Comparison of ENCODE assay signal across 9 cellular contexts in the genomic region with DNA sequence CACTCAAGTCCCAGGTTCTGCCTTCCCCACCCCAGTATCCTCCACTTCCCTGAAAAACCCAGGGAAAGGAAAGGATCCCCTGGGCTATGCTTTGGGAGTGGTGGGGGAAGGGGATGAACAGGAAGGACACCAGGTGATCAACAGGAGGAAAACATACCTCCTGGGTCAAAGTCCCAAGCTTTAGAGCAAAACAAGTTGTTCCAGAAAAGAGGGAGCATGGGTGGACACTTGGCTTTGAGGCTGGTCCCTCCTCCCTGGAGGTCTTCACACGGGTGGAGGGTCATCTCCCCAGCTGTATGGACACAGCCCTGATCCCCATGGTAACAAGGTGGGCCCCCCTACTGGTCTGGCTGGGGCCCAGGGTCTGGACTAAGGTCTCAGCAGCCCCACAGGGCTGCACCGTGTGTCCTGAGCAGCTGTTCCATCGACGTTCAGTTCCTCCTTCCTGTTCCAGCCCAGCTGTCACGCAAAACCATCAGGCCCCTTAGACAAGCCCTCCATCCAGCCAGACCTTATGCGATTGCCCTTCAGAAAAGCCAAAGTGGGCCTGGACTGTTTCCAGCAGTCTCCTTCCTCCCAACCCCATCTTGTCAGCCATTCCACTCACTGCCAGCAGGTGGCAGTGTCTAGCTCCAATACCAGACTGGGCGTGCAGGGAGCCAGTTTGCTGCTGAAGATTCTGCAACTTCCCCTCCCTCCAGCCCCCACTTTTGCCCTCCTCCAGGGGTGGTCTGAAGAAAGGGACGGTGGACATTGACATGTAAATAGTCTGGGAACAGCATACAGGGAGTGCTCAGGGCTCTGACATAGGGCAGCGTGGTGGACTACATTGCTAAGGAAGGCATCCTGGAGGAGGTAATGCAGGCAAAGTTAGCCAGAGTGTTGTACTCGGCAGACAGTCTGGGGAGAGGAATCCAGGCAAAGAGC. TPM values are rescaled to one million over a fixed set of nuclear protein-coding genes. Genes with fewer than 3 reads are reported as not detected.
DNase-seq lines count a peak whose midpoint lies in the region; ATAC-seq and TF ChIP-seq lines count a peak whose summit lies in the region.
"Had no signal": no experiment of that assay in that cellular context is flagged by ENCODE, and none has a peak within 500 bp of the region (broad histone marks: within the 10 kb centered on the region; RNA-seq: fewer than 3 reads in every experiment).

No MANE protein-coding gene starts in this region.

- H4K20me1 ChIP-seq in H9 (ENCODE audit: control insufficient read depth, insufficient read depth, insufficient read length) = no peaks in the 10 kb centered on the region

- H3K56ac ChIP-seq in H9 (ENCODE audit: insufficient read length, low read depth, low read length) = no peak overlapping the region

- H3K27ac ChIP-seq in H9 (ENCODE audit: insufficient read length, low read depth, low read length) = no peak overlapping the region
- H3K27ac ChIP-seq in VCaP = peak overlapping the region; percentile 31; the same call in 1 of the 2 replicates

- H3K79me2 ChIP-seq in H9 (ENCODE audit: insufficient read depth, low read length) = no peaks in the 10 kb centered on the region

- no peak overlapping the region for H4K91ac ChIP-seq in H9 (ENCODE audit: insufficient read length, low read depth, low read length)

- H2BK120ac ChIP-seq in H9 (ENCODE audit: low read depth, low read length, poor library complexity, severe bottlenecking) = no peak overlapping the region

- no peaks in the 10 kb centered on the region for H3K36me3 Mint-ChIP-seq in H9 (ENCODE audit: insufficient read depth in 1 of 3, low read depth in 3 of 3)
- H3K36me3 Mint-ChIP-seq in MCF 10A (ENCODE audit: insufficient read depth, unreplicated experiment) = no peaks in the 10 kb centered on the region

- no peak overlapping the region for H4K5ac ChIP-seq in H9 (ENCODE audit: insufficient read length, low read depth, low read length)

- H3T11ph ChIP-seq in H9 (ENCODE audit: low read length) = no peak overlapping the region

- H3K14ac ChIP-seq in H9 (ENCODE audit: insufficient read depth, low read length) = no peak overlapping the region

- H3K79me1 ChIP-seq in H9 (ENCODE audit: insufficient read depth, low read depth, low read length, poor library complexity, severe bottlenecking) = no peaks in the 10 kb centered on the region

- CTCF ChIA-PET in MCF 10A (lab: Yijun Ruan, JAX) = interaction anchor here (0.6 to 6.9 kb wide), 67 partner anchors 9 to 922 kb away, joined by 3 to 212 read pairs (median 4); a partner anchor contains a TSS

- H3K23me2 ChIP-seq in H9 (ENCODE audit: insufficient read length, low read depth, low read length, poor library complexity, severe bottlenecking) = no peaks in the 10 kb centered on the region

- peak overlapping the region; percentile 43 for H3K18ac ChIP-seq in H9 (ENCODE audit: insufficient read length, low read depth, low read length)

- H3K4me3 Mint-ChIP-seq in H9 (peak overlapping the region in 1 of 2 experiments; percentile 60; a peak in 2 of 5 replicates), MCF 10A (ENCODE audit: unreplicated experiment) (peak overlapping the region; percentile 58)
- H3K4me3 Mint-ChIP-seq: dendritic cell treated with granulocyte-macrophage colony-stimulating factor and Interleukin-4, amounts not matched to agents 40 ng/mL and 50 ng/mL, for 4 days had no signal

- DNase-seq in DMS79 treated with DMSO at 0.1 percent for 48 hours (lab: John Stamatoyannopoulos, UW) = peak; percentile 89
- DNase-seq in H9 = peak; percentile 95
- peak; percentile 19 for DNase-seq in NCI-H2081 treated with DMSO at 0.1 percent for 48 hours (lab: John Stamatoyannopoulos, UW)
- DNase-seq in MCF 10A (ENCODE audit: unreplicated experiment) = peak; percentile 81
- DNase-seq in inferior parietal cortex (ENCODE audit: extremely low spot score) = peak; percentile 82
- peak; percentile 36 to 59 for DNase-seq in stimulated activated CD4-positive, alpha-beta T cell treated with anti-CD3 and anti-CD28 coated beads, Interleukin-15, amount 100 ng/mL, for 1 hour (ENCODE audit: low read depth in 1 of 2, low spot score in 1 of 2)

- POLR2A ChIA-PET in MCF 10A (lab: Yijun Ruan, JAX) = interaction anchor here (0.6 to 5.1 kb wide), 11 partner anchors 8 to 232 kb away, joined by 3 to 82 read pairs (median 4); a partner anchor contains a TSS

- WGBS in H9 (ENCODE audit: extremely low coverage, insufficient read length, low lambda C conversion rate) = no CpG with 5 or more reads among the region's 10 CpGs

- H3K27ac Mint-ChIP-seq in H9 (peak overlapping the region in 1 of 3 experiments; percentile 98; a peak in 2 of 7 replicates), MCF 10A (ENCODE audit: low read depth, unreplicated experiment) (peak overlapping the region; percentile 62)

- peak overlapping the region; percentile 17 for H3K4me2 ChIP-seq in H9 (ENCODE audit: insufficient read depth, insufficient read length, low read length)

- TF ChIP-seq CTCF in H9 (conservative IDR thresholded peaks at IDR 0.05) (peak; percentile 97), VCaP (conservative IDR thresholded peaks at IDR 0.05) (peak; percentile 96), MCF 10A (IDR thresholded peaks at IDR 0.05; ENCODE audit: unreplicated experiment) (peak; percentile 92)

- peaks cover 7% of the 10 kb centered on the region; the same call in 1 of the 2 replicates for H3K27me3 ChIP-seq in H9 (ENCODE audit: insufficient read depth, low read length)

- BruUV-seq in MCF 10A (replicated peaks; lab: Mats Ljungman, UMichigan) = no TSS peak

- H3K4ac ChIP-seq in H9 (ENCODE audit: low read depth, low read length) = no peak overlapping the region

- peaks cover 7% of the 10 kb centered on the region for H3K4me1 ChIP-seq in H9 (ENCODE audit: insufficient read depth, low read length)

- H3K27me3 Mint-ChIP-seq in H9 (ENCODE audit: low read depth) (peaks cover 62% of the 10 kb centered on the region), MCF 10A (ENCODE audit: insufficient read depth, unreplicated experiment) (no peaks in the 10 kb centered on the region)

- no peak overlapping the region for H4K8ac ChIP-seq in H9 (replicated peaks; ENCODE audit: insufficient read length, low read depth, low read length)

- no peaks in the 10 kb centered on the region for H3K9me3 ChIP-seq in H9 (ENCODE audit: control insufficient read depth, low read depth, low read length)

- no peak overlapping the region for H3K9ac ChIP-seq in H9 (ENCODE audit: extremely low read depth, insufficient read length, low read length)

- no peak overlapping the region for H2AFZ ChIP-seq in H9 (ENCODE audit: low read length)

- H3K4me1 Mint-ChIP-seq in H9 (peaks cover 31 to 40% of the 10 kb centered on the region in 2 experiments), MCF 10A (ENCODE audit: insufficient read depth, unreplicated experiment) (peaks cover 33% of the 10 kb centered on the region)

- H3K9me3 Mint-ChIP-seq in H9 = no peaks in the 10 kb centered on the region
- H3K9me3 Mint-ChIP-seq in MCF 10A (ENCODE audit: unreplicated experiment) = no peaks in the 10 kb centered on the region
- H3K9me3 Mint-ChIP-seq: dendritic cell treated with granulocyte-macrophage colony-stimulating factor and Interleukin-4, amounts not matched to agents 40 ng/mL and 50 ng/mL, for 4 days had no signal

- H2AK5ac ChIP-seq in H9 (ENCODE audit: insufficient read length, low read length) = no peak overlapping the region

- no peak overlapping the region for H2BK20ac ChIP-seq in H9 (ENCODE audit: low read depth, low read length, poor library complexity, severe bottlenecking)

- H2BK12ac ChIP-seq in H9 (ENCODE audit: insufficient read length, low read depth, low read length) = no peak overlapping the region

- no peak overlapping the region for H2BK5ac ChIP-seq in H9 (ENCODE audit: insufficient read length, low read length)

- no peak for ATAC-seq in GM18519 (IDR thresholded peaks at IDR 0.05; ENCODE audit: low FRiP score, unreplicated experiment)

- intact Hi-C loops in MCF 10A (cut with micrococcal nuclease) = loop anchor here (1.0 to 5.0 kb wide), 4 partner anchors 70 to 230 kb away; a partner anchor contains a TSS

- H3K23ac ChIP-seq in H9 (ENCODE audit: insufficient read length, low read depth, low read length) = no peak overlapping the region

- H2BK15ac ChIP-seq in H9 (ENCODE audit: low read depth, low read length) = no peak overlapping the region

RNA-seq across cellular contexts. Expression of a gene that starts 2.9 kb away (rescaled TPM):
- total RNA-seq in H9 (2021) (not detected in 2 replicates), MCF 10A (2022) (17.9 and 19.6 TPM in 2 replicates)

RNA-seq across cellular contexts. Expression of a gene that starts 39.3 kb away (rescaled TPM):
- 0.04 TPM in 1 of 2 replicates, not detected in the other for total RNA-seq in H9 (2021)
- total RNA-seq in MCF 10A (2022) = not detected in 2 replicates

RNA-seq across cellular contexts. Expression of a gene that starts 55.5 kb away (rescaled TPM):
- total RNA-seq in H9 (2021) = not detected in 2 replicates
- total RNA-seq in MCF 10A (2022) = not detected in 2 replicates

Comparison
In these comparisons a context has a peak if more than half of its experiments do, and no peak if none do; other contexts are left out.
1. DNase-seq: peak in every context shown above with its lines; median percentile 95 in H9; 89 in DMS79 treated with DMSO at 0.1 percent for 48 hours; 82 in inferior parietal cortex; 81 in MCF 10A; 48 in stimulated activated CD4-positive, alpha-beta T cell treated with anti-CD3 and anti-CD28 coated beads, Interleukin-15, amount 100 ng/mL, for 1 hour; 19 in NCI-H2081 treated with DMSO at 0.1 percent for 48 hours.
2. RNA of a gene that starts 2.9 kb away (total RNA-seq): 17.9 to 19.6 TPM in MCF 10A; not detected in H9; every median in the first group is over 10 times any median in the second.
3. Peak in every context shown above with its lines, with median percentiles within 50 percentile points of each other: CTCF ChIP-seq.